Comparison of ENCODE assay signal across 17 cellular contexts in genomic region chr1:160251006-160251405, GRCh38. TPM values are rescaled to one million over a fixed set of nuclear protein-coding genes. Genes with fewer than 3 reads are reported as not detected.
A peak's percentile ranks its signal among the peaks of the same experiment; 100 is the strongest.
DNase-seq lines count a peak whose midpoint lies in the region; ATAC-seq and TF ChIP-seq lines count a peak whose summit lies in the region.
"Had no signal": no experiment of that assay in that cellular context is flagged by ENCODE, and none has a peak within 500 bp of the region (broad histone marks: within the 10 kb centered on the region; RNA-seq: fewer than 3 reads in every experiment).

No MANE protein-coding gene starts in this region.

- H3K4me3 Mint-ChIP-seq in activated T-cell treated with anti-CD3 and anti-CD28 coated beads, Interleukin-2, amount 50 U/mL, for 24 hours: no peak overlapping the region
- H3K4me3 Mint-ChIP-seq: activated naive CD4-positive, alpha-beta T cell treated with anti-CD3 and anti-CD28 coated beads, Interleukin-2, amount 50 U/mL, for 24 hours; CD4-positive, alpha-beta T cell had no signal

- no peaks in the 10 kb centered on the region for H3K27me3 Mint-ChIP-seq in activated T-cell treated with anti-CD3 and anti-CD28 coated beads, Interleukin-2, amount 50 U/mL, for 24 hours
- H3K27me3 Mint-ChIP-seq: activated naive CD4-positive, alpha-beta T cell treated with anti-CD3 and anti-CD28 coated beads, Interleukin-2, amount 50 U/mL, for 24 hours; CD4-positive, alpha-beta T cell had no signal

- H3K27ac Mint-ChIP-seq in activated T-cell treated with anti-CD3 and anti-CD28 coated beads, Interleukin-2, amount 50 U/mL, for 24 hours: peak overlapping the region; percentile 61
- H3K27ac Mint-ChIP-seq: activated naive CD4-positive, alpha-beta T cell treated with anti-CD3 and anti-CD28 coated beads, Interleukin-2, amount 50 U/mL, for 24 hours had no signal

- H3K4me1 Mint-ChIP-seq in activated T-cell treated with anti-CD3 and anti-CD28 coated beads, Interleukin-2, amount 50 U/mL, for 24 hours (ENCODE audit: low read depth): peaks cover 22% of the 10 kb centered on the region

- H3K4me1 ChIP-seq in gastroesophageal sphincter: peaks cover 3 to 63% (median 7%) of the 10 kb centered on the region in 3 donors

- no peak for ATAC-seq in gastroesophageal sphincter
- ATAC-seq in GM18520 (IDR thresholded peaks at IDR 0.05; ENCODE audit: unreplicated experiment): no peak

- no peaks in the 10 kb centered on the region for H3K9me3 Mint-ChIP-seq in activated T-cell treated with anti-CD3 and anti-CD28 coated beads, Interleukin-2, amount 50 U/mL, for 24 hours
- H3K9me3 Mint-ChIP-seq: activated naive CD4-positive, alpha-beta T cell treated with anti-CD3 and anti-CD28 coated beads, Interleukin-2, amount 50 U/mL, for 24 hours; CD4-positive, alpha-beta T cell had no signal

- peaks cover 47% of the 10 kb centered on the region for H3K36me3 Mint-ChIP-seq in activated T-cell treated with anti-CD3 and anti-CD28 coated beads, Interleukin-2, amount 50 U/mL, for 24 hours (ENCODE audit: low read depth)
- H3K36me3 Mint-ChIP-seq: activated naive CD4-positive, alpha-beta T cell treated with anti-CD3 and anti-CD28 coated beads, Interleukin-2, amount 50 U/mL, for 24 hours had no signal

- TF ChIP-seq POLR2A in gastroesophageal sphincter (IDR thresholded peaks at IDR 0.05): no peak

- no peak for TF ChIP-seq CTCF in gastroesophageal sphincter (IDR thresholded peaks at IDR 0.05)

- H3K36me3 ChIP-seq in gastroesophageal sphincter: peaks cover 0 to 10% of the 10 kb centered on the region in 2 donors

- no peak overlapping the region for H3K4me3 ChIP-seq in gastroesophageal sphincter

- H3K9me3 ChIP-seq in gastroesophageal sphincter: no peaks in the 10 kb centered on the region

- DNase-seq in activated T-cell treated with anti-CD3 and anti-CD28 coated beads, Interleukin-2, amount 50 U/mL, for 24 hours: no peak
- DNase-seq in activated T-cell treated with anti-CD3 and anti-CD28 coated beads, Interleukin-2, amount 50 U/mL, for 1 hour: no peak
- DNase-seq in myocyte (ENCODE audit: low read depth) (peak; percentile 66), superior temporal gyrus (ENCODE audit: extremely low spot score) (peak; percentile 71)
- DNase-seq in activated CD4-positive, alpha-beta T cell treated with anti-CD3 and anti-CD28 coated beads for 48 hours: no peak
- no peak for DNase-seq in stimulated activated CD4-positive, alpha-beta T cell treated with anti-CD3 and anti-CD28 coated beads, Interleukin-4, amount 100 ng/mL, for 1 hour
- DNase-seq: 8988T; activated CD4-positive, CD25-positive, alpha-beta regulatory T cell; CD4-positive, alpha-beta T cell; NCI-H2029; NCI-H748 treated with DMSO at 0.1 percent for 48 hours; stimulated activated CD4-positive, alpha-beta T cell treated with anti-CD3 and anti-CD28 coated beads, Interleukin-15, amount 100 ng/mL, for 24 hours; trophoblast cell had no signal

- no peak for TF ChIP-seq EP300 in gastroesophageal sphincter (IDR thresholded peaks at IDR 0.05)

- H3K27me3 ChIP-seq in gastroesophageal sphincter: no peaks in the 10 kb centered on the region

- peak overlapping the region in 3 of 4 donors; percentile 19 to 45 (median 40) for H3K27ac ChIP-seq in gastroesophageal sphincter
- H3K27ac ChIP-seq: epithelial cell of prostate had no signal

RNA-seq across cellular contexts. Expression of gene DCAF8, which starts 11.3 kb away (rescaled TPM):
- 100 to 1,000 TPM; 154 to 211 (median 159) TPM for total RNA-seq in gastroesophageal sphincter
- total RNA-seq in myocyte: 96.9 and 101 TPM in 2 replicates
- polyA plus RNA-seq in myocyte (2012): 142 TPM

RNA-seq across cellular contexts. Expression of gene PEX19, which starts 33.9 kb away (rescaled TPM):
- total RNA-seq in gastroesophageal sphincter (10 to 100 TPM; 50.0 to 96.8 (median 61.1) TPM), myocyte (67.5 and 85.1 TPM in 2 replicates)
- polyA plus RNA-seq in myocyte (2012): 73.9 TPM

RNA-seq across cellular contexts. Expression of gene PEA15, which starts 45.8 kb away (rescaled TPM):
- 100 to 1,000 TPM in 3 of 4 donors, 10 to 100 TPM in 1; 94.6 to 325 (median 164) TPM for total RNA-seq in gastroesophageal sphincter
- 221 and 228 TPM in 2 replicates for total RNA-seq in myocyte
- 1,080 TPM for polyA plus RNA-seq in myocyte (2012)

Comparison
In these comparisons a context has a peak if more than half of its experiments do, and no peak if none do; other contexts are left out.
1. DNase-seq: peak in myocyte (single experiment) and superior temporal gyrus (single experiment); none in activated T-cell treated with anti-CD3 and anti-CD28 coated beads, Interleukin-2, amount 50 U/mL, for 24 hours (single experiment), activated T-cell treated with anti-CD3 and anti-CD28 coated beads, Interleukin-2, amount 50 U/mL, for 1 hour (single experiment), activated CD4-positive, alpha-beta T cell treated with anti-CD3 and anti-CD28 coated beads for 48 hours (single experiment) and stimulated activated CD4-positive, alpha-beta T cell treated with anti-CD3 and anti-CD28 coated beads, Interleukin-4, amount 100 ng/mL, for 1 hour (single experiment).